Comparison of ENCODE assay signal across 26 cellular contexts in genomic region chr14:23664207-23664885, GRCh38. TPM values are rescaled to one million over a fixed set of nuclear protein-coding genes. Genes with fewer than 3 reads are reported as not detected.
"Had no signal": no experiment of that assay in that cellular context is flagged by ENCODE, and none has a peak within 500 bp of the region (broad histone marks: within the 10 kb centered on the region; RNA-seq: fewer than 3 reads in every experiment).

No MANE protein-coding gene starts in this region.

- H3K9me3 ChIP-seq: gastrocnemius medialis, heart left ventricle, left lung, mucosa of descending colon, prostate gland, right atrium auricular region, spleen, testis, tibial artery, upper lobe of left lung had no signal

- H3K79me2 ChIP-seq: hepatocyte had no signal

- H3K4me3 ChIP-seq: gastrocnemius medialis, heart left ventricle, hepatocyte, left lung, mucosa of descending colon, neural progenitor cell, prostate gland, right atrium auricular region, skin epidermis, spleen, testis, tibial artery, upper lobe of left lung had no signal

- H3K27ac ChIP-seq: gastrocnemius medialis, heart left ventricle, hepatocyte, left lung, neural progenitor cell, prostate gland, right atrium auricular region, skin epidermis, spleen, testis, tibial artery, upper lobe of left lung had no signal

- H3K4me2 ChIP-seq: hepatocyte, neural progenitor cell had no signal

- ATAC-seq: gastrocnemius medialis; heart left ventricle; left cardiac atrium; left lung; naive thymus-derived CD4-positive, alpha-beta T cell; stimulated activated memory B cell treated with anti-CD40 and anti-IgM and Interleukin-4, amounts not matched to agents 10 μg/mL and 1 μg/mL and 100 μg/mL, for 72 hours; stimulated activated naive CD8-positive, alpha-beta T cell treated with anti-CD3 and anti-CD28 coated beads, Interleukin-15, Interleukin-2, amounts not matched to agents 100 U/mL and 50 U/mL, for 24 hours had no signal

- H3K27me3 ChIP-seq: gastrocnemius medialis, heart left ventricle, hepatocyte, left lung, neural progenitor cell, right atrium auricular region, spleen, testis, upper lobe of left lung had no signal

- H2AFZ ChIP-seq: hepatocyte, neural progenitor cell had no signal

- H3K4me3 Mint-ChIP-seq: mesothelial cell of epicardium; naive thymus-derived CD4-positive, alpha-beta T cell; neural progenitor cell; stimulated activated memory B cell treated with anti-CD40 and anti-IgM and Interleukin-4, amounts not matched to agents 10 μg/mL and 1 μg/mL and 100 μg/mL, for 72 hours had no signal

- H3K36me3 Mint-ChIP-seq: mesothelial cell of epicardium; naive thymus-derived CD4-positive, alpha-beta T cell; neural progenitor cell; stimulated activated memory B cell treated with anti-CD40 and anti-IgM and Interleukin-4, amounts not matched to agents 10 μg/mL and 1 μg/mL and 100 μg/mL, for 72 hours had no signal

- H3K9ac ChIP-seq: neural progenitor cell had no signal

- DNase-seq: cerebellar nuclear complex; cortex of kidney; effector CD4-positive, alpha-beta T cell; gastrocnemius medialis; heart left ventricle; left cardiac atrium; left lung; mesenchymal stem cell; mucosa of descending colon; naive thymus-derived CD4-positive, alpha-beta T cell; spleen; stimulated activated CD4-positive, alpha-beta T cell treated with anti-CD3 and anti-CD28 coated beads, Interleukin-4, amount 100 ng/mL, for 4 hours; stimulated activated naive CD8-positive, alpha-beta T cell treated with anti-CD3 and anti-CD28 coated beads, Interleukin-15, Interleukin-2, amounts not matched to agents 100 U/mL and 50 U/mL, for 24 hours; substantia nigra; testis; tibial artery; upper lobe of left lung had no signal

- H3K27ac Mint-ChIP-seq: mesothelial cell of epicardium; naive thymus-derived CD4-positive, alpha-beta T cell; neural progenitor cell; stimulated activated memory B cell treated with anti-CD40 and anti-IgM and Interleukin-4, amounts not matched to agents 10 μg/mL and 1 μg/mL and 100 μg/mL, for 72 hours had no signal

- H3K9me3 Mint-ChIP-seq: naive thymus-derived CD4-positive, alpha-beta T cell; neural progenitor cell; stimulated activated memory B cell treated with anti-CD40 and anti-IgM and Interleukin-4, amounts not matched to agents 10 μg/mL and 1 μg/mL and 100 μg/mL, for 72 hours had no signal

- H3K36me3 ChIP-seq: gastrocnemius medialis, heart left ventricle, left lung, neural progenitor cell, prostate gland, right atrium auricular region, spleen, tibial artery, upper lobe of left lung had no signal

- H3K4me1 ChIP-seq: gastrocnemius medialis, heart left ventricle, left lung, neural progenitor cell, prostate gland, right atrium auricular region, testis, tibial artery, upper lobe of left lung had no signal

RNA-seq across cellular contexts. Expression of gene DHRS2, which starts 28.2 kb away (rescaled TPM):
- total RNA-seq: gastrocnemius medialis, glomerular endothelial cell, left cardiac atrium, osteocyte, right atrium auricular region had no signal
